In genomic region chr3:50674349-50675178, GRCh38 we compare ENCODE assay signal across 8 cellular contexts. TPM values are rescaled to one million over a fixed set of nuclear protein-coding genes. Genes with fewer than 3 reads are reported as not detected.
A peak's percentile ranks its signal among the peaks of the same experiment; 100 is the strongest.
DNase-seq lines count a peak whose midpoint lies in the region; ATAC-seq and TF ChIP-seq lines count a peak whose summit lies in the region.

A gene with protein sequence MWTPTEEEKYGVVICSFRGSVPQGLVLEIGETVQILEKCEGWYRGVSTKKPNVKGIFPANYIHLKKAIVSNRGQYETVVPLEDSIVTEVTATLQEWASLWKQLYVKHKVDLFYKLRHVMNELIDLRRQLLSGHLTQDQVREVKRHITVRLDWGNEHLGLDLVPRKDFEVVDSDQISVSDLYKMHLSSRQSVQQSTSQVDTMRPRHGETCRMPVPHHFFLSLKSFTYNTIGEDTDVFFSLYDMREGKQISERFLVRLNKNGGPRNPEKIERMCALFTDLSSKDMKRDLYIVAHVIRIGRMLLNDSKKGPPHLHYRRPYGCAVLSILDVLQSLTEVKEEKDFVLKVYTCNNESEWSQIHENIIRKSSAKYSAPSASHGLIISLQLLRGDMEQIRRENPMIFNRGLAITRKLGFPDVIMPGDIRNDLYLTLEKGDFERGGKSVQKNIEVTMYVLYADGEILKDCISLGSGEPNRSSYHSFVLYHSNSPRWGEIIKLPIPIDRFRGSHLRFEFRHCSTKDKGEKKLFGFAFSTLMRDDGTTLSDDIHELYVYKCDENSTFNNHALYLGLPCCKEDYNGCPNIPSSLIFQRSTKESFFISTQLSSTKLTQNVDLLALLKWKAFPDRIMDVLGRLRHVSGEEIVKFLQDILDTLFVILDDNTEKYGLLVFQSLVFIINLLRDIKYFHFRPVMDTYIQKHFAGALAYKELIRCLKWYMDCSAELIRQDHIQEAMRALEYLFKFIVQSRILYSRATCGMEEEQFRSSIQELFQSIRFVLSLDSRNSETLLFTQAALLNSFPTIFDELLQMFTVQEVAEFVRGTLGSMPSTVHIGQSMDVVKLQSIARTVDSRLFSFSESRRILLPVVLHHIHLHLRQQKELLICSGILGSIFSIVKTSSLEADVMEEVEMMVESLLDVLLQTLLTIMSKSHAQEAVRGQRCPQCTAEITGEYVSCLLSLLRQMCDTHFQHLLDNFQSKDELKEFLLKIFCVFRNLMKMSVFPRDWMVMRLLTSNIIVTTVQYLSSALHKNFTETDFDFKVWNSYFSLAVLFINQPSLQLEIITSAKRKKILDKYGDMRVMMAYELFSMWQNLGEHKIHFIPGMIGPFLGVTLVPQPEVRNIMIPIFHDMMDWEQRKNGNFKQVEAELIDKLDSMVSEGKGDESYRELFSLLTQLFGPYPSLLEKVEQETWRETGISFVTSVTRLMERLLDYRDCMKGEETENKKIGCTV (N-terminal part only) (plus strand): TSS chr3:50674927. CDS start chr3:50675264, 337 bp downstream.

- no peak within 1 kb of the TSS for H3K4ac ChIP-seq in H9 (ENCODE audit: low read depth, low read length)

- H3K23ac ChIP-seq in H9 (ENCODE audit: insufficient read length, low read depth, low read length), result no peak within 1 kb of the TSS

- no peak within 1 kb of the TSS for H2BK120ac ChIP-seq in H9 (ENCODE audit: low read depth, low read length, poor library complexity, severe bottlenecking)

- H3K27ac ChIP-seq in H9 (ENCODE audit: insufficient read length, low read depth, low read length), result no peak within 1 kb of the TSS
- H3K27ac ChIP-seq in PC-9, result peak within 1 kb of the TSS; percentile 24; the same call in 1 of the 2 replicates
- H3K27ac ChIP-seq in tibial artery, result no peak within 1 kb of the TSS

- no peak within 1 kb of the TSS for H3K27ac Mint-ChIP-seq in CD14-positive monocyte
- no peak within 1 kb of the TSS for H3K27ac Mint-ChIP-seq in H9

- H3K9me2 ChIP-seq in PC-9 (ENCODE audit: insufficient read depth), result no peaks in the 10 kb centered on the region

- H3K79me2 ChIP-seq in H9 (ENCODE audit: insufficient read depth, low read length) (no peaks in the 10 kb centered on the region), PC-9 (ENCODE audit: low read depth) (peaks cover 24% of the 10 kb centered on the region)

- TF ChIP-seq CTCF in CD14-positive monocyte (IDR thresholded peaks at IDR 0.05), result no peak
- no peak for TF ChIP-seq CTCF in H9 (conservative IDR thresholded peaks at IDR 0.05)
- no peak for TF ChIP-seq CTCF in PC-9 (conservative IDR thresholded peaks at IDR 0.05)
- no peak for TF ChIP-seq CTCF in omental fat pad (IDR thresholded peaks at IDR 0.05)
- no peak for TF ChIP-seq CTCF in tibial artery (IDR thresholded peaks at IDR 0.05)

- intact Hi-C loops in CD14-positive monocyte (cut with micrococcal nuclease), result no loop called here
- intact Hi-C loops in PC-9 (cut with micrococcal nuclease; ENCODE audit: unreplicated experiment), result loop anchor here (1.0 to 5.0 kb wide), 4 partner anchors 238 to 713 kb away; partner anchors contain the start of gene MANF
- intact Hi-C loops in tibial artery (cut with DNase I; ENCODE audit: low total_unique reads), result loop anchor here (10.0 kb wide), 1 partner anchor 700 kb away; no protein-coding TSS in a partner anchor

- H3K4me1 ChIP-seq in H9 (ENCODE audit: insufficient read depth, low read length), result no peaks in the 10 kb centered on the region
- peaks cover 25% of the 10 kb centered on the region for H3K4me1 ChIP-seq in PC-9 (replicated peaks; ENCODE audit: insufficient read depth)
- peaks cover 0 to 14% (median 9%) of the 10 kb centered on the region in 4 donors for H3K4me1 ChIP-seq in tibial artery

- peak within 1 kb of the TSS; percentile 59 to 80 for H3K4me3 Mint-ChIP-seq in CD14-positive monocyte
- H3K4me3 Mint-ChIP-seq in H9, result peak within 1 kb of the TSS; percentile 67 to 84

- no peak within 1 kb of the TSS for H2BK20ac ChIP-seq in H9 (ENCODE audit: low read depth, low read length, poor library complexity, severe bottlenecking)

- H3K27me3 Mint-ChIP-seq in CD14-positive monocyte (ENCODE audit: low read depth in 3 of 3) (peaks cover 64 to 77% (median 71%) of the 10 kb centered on the region in 3 donors), H9 (ENCODE audit: low read depth) (peaks cover 31% of the 10 kb centered on the region)

- H4K20me1 ChIP-seq in H9 (ENCODE audit: control insufficient read depth, insufficient read depth, insufficient read length) (no peaks in the 10 kb centered on the region), PC-9 (ENCODE audit: insufficient read depth) (no peaks in the 10 kb centered on the region)

- H3K4me1 Mint-ChIP-seq in CD14-positive monocyte, result peaks cover 12% of the 10 kb centered on the region
- H3K4me1 Mint-ChIP-seq in H9, result peaks cover 38 to 40% of the 10 kb centered on the region in 2 experiments

- H3K36me3 ChIP-seq in PC-9 (ENCODE audit: low read depth) (no peaks in the 10 kb centered on the region), tibial artery (no peaks in the 10 kb centered on the region)

- no peak within 1 kb of the TSS for H2BK5ac ChIP-seq in H9 (ENCODE audit: insufficient read length, low read length)

- no peak within 1 kb of the TSS for H2BK15ac ChIP-seq in H9 (ENCODE audit: low read depth, low read length)

- H4K91ac ChIP-seq in H9 (ENCODE audit: insufficient read length, low read depth, low read length), result no peak within 1 kb of the TSS

- peak; percentile 90 for ATAC-seq in omental fat pad (ENCODE audit: low FRiP score)

- H3K36me3 Mint-ChIP-seq in CD14-positive monocyte (peaks cover 3 to 14% of the 10 kb centered on the region in 2 donors), H9 (ENCODE audit: insufficient read depth in 1 of 3, low read depth in 3 of 3) (no peaks in the 10 kb centered on the region; a peak in 1 of 7 replicates)

- no peak within 1 kb of the TSS for H2BK12ac ChIP-seq in H9 (ENCODE audit: insufficient read length, low read depth, low read length)

- no peaks in the 10 kb centered on the region for H3K79me1 ChIP-seq in H9 (ENCODE audit: insufficient read depth, low read depth, low read length, poor library complexity, severe bottlenecking)

- no peak within 1 kb of the TSS for H4K8ac ChIP-seq in H9 (replicated peaks; ENCODE audit: insufficient read length, low read depth, low read length)

- H3K23me2 ChIP-seq in H9 (ENCODE audit: insufficient read length, low read depth, low read length, poor library complexity, severe bottlenecking), result peaks cover 4% of the 10 kb centered on the region

- DNase-seq in CD14-positive monocyte (ENCODE audit: low spot score) (no peak), H9 (peak; percentile 49), PC-9 (peak in 1 of 2 experiments; percentile 65), germinal center (ENCODE audit: low spot score) (peak; percentile 83), omental fat pad (ENCODE audit: low spot score) (no peak), tibial artery (peak; percentile 42 to 74), LoVo (ENCODE audit: low spot score) (no peak)
- peak; percentile 62 for DNase-seq in activated naive CD4-positive, alpha-beta T cell treated with Interleukin-2 at 50 U/mL for 16 hours

- H2AFZ ChIP-seq in H9 (ENCODE audit: low read length) (no peak within 1 kb of the TSS), PC-9 (peak within 1 kb of the TSS; percentile 90)

- H3K18ac ChIP-seq in H9 (ENCODE audit: insufficient read length, low read depth, low read length), result no peak within 1 kb of the TSS

- H3K4me3 ChIP-seq in PC-9 (peak within 1 kb of the TSS; percentile 76), tibial artery (peak within 1 kb of the TSS; percentile 53 to 62)

- peaks cover 0 to 7% (median 5%) of the 10 kb centered on the region in 7 donors for H3K9me3 Mint-ChIP-seq in CD14-positive monocyte
- H3K9me3 Mint-ChIP-seq in H9, result no peaks in the 10 kb centered on the region

- H3K9me3 ChIP-seq in H9 (ENCODE audit: control insufficient read depth, low read depth, low read length), result no peaks in the 10 kb centered on the region
- H3K9me3 ChIP-seq in PC-9 (ENCODE audit: insufficient read depth, low read depth), result no peaks in the 10 kb centered on the region
- H3K9me3 ChIP-seq in tibial artery, result no peaks in the 10 kb centered on the region

- H3F3A ChIP-seq in PC-9 (ENCODE audit: insufficient read depth, low read depth), result peaks cover 20% of the 10 kb centered on the region; the same call in 1 of the 2 replicates

- H2AK5ac ChIP-seq in H9 (ENCODE audit: insufficient read length, low read length), result no peak within 1 kb of the TSS

- POLR2A ChIA-PET in PC-9 (lab: Charles Lee; ENCODE audit: unreplicated experiment), result no interaction called here

- no peak within 1 kb of the TSS for H3K56ac ChIP-seq in H9 (ENCODE audit: insufficient read length, low read depth, low read length)

- peak within 1 kb of the TSS; percentile 83 for H3K14ac ChIP-seq in H9 (ENCODE audit: insufficient read depth, low read length)

- H3K27me3 ChIP-seq in H9 (ENCODE audit: insufficient read depth, low read length), result peaks cover 3% of the 10 kb centered on the region; the same call in 1 of the 2 replicates
- H3K27me3 ChIP-seq in PC-9 (ENCODE audit: insufficient read depth, low read depth), result no peaks in the 10 kb centered on the region
- peaks cover 0 to 31% of the 10 kb centered on the region in 2 donors for H3K27me3 ChIP-seq in tibial artery

- no peak within 1 kb of the TSS for H3K9ac ChIP-seq in H9 (ENCODE audit: extremely low read depth, insufficient read length, low read length)

- CTCF ChIA-PET in PC-9 (lab: Charles Lee), result interaction anchor here (0.6 to 0.9 kb wide), 3 partner anchors 13 to 227 kb away, joined by 3 read pairs; no protein-coding TSS in a partner anchor

- H4K5ac ChIP-seq in H9 (ENCODE audit: insufficient read length, low read depth, low read length), result no peak within 1 kb of the TSS

- H3K4me2 ChIP-seq in H9 (ENCODE audit: insufficient read depth, insufficient read length, low read length) (peak within 1 kb of the TSS; percentile 66), PC-9 (peak within 1 kb of the TSS; percentile 95)

- H3T11ph ChIP-seq in H9 (ENCODE audit: low read length), result no peak within 1 kb of the TSS

- no CpG with 5 or more reads among the region's 89 CpGs for WGBS in H9 (ENCODE audit: extremely low coverage, insufficient read length, low lambda C conversion rate)

- BruUV-seq in PC-9 (replicated peaks; lab: Mats Ljungman, UMichigan), result TSS peak; percentile 23

RNA-seq across cellular contexts. Expression of the gene that starts here (rescaled TPM):
- under 1 TPM in 1 of 2 donors, not detected in 1; 0.03 TPM for polyA plus RNA-seq in CD14-positive monocyte
- total RNA-seq in H9 (2021), result 7.0 and 8.3 TPM in 2 replicates
- total RNA-seq in PC-9 (2021), result 15.2 and 16.9 TPM in 2 replicates
- total RNA-seq in omental fat pad, result 1 to 10 TPM in 3 of 4 donors, under 1 TPM in 1; 0.16 to 2.5 (median 1.4) TPM

Comparison
In these comparisons a context has a peak if more than half of its experiments do, and no peak if none do; other contexts are left out.
1. DNase-seq: peak in H9 (single experiment), activated naive CD4-positive, alpha-beta T cell treated with Interleukin-2 at 50 U/mL for 16 hours (single experiment), germinal center (single experiment) and tibial artery (2 of 2); none in CD14-positive monocyte (single experiment), omental fat pad (single experiment) and LoVo (single experiment).
2. intact Hi-C loops: an anchor here in PC-9 (1.0 to 5.0 kb wide) and tibial artery (10.0 kb wide); none called in CD14-positive monocyte.